Comparison of ENCODE assay signal across 10 cellular contexts in the genomic region with DNA sequence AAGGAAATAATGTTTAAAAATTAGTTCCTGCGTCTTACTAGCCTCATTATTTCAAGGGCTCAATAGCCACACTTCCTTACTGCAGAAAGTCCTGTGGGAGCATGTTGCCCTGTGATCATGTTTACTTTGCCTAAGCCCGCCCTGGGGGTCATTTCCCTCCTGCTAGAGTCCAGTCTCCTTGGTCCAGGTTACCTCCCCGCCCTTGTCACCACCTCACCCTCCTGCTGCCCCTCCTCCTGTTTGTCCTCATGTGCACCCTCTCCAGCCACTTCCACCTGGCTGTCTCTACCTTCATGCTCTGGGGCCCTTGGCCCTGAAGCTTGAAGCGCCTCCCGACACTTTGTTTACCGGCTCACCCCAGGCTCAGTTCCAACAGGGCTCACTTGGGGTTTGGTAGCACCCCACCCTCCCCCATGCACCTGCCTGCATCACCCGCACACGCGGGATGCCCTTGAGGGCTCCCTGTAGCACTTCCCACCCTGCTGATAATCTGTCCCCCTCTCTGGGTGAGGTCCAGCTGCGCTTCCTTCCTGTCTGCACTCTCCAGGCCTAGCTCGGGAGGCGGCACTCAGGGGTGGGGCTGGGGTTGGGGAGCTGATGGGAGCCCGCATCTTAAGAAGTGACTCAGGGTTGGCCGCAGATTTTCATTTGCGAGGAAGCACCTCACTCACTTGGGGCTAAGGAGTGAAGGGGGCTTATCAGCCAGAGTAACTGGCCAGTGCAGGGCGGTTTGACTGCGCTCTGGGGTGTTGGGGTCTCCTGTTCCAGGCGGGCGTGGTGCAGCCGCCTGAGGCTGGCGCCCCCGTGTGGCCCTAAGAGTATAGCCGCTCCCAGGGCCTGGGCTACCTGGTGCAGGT. TPM values are rescaled to one million over a fixed set of nuclear protein-coding genes. Genes with fewer than 3 reads are reported as not detected.
DNase-seq lines count a peak whose midpoint lies in the region; ATAC-seq and TF ChIP-seq lines count a peak whose summit lies in the region.
"Had no signal": no experiment of that assay in that cellular context is flagged by ENCODE, and none has a peak within 500 bp of the region (broad histone marks: within the 10 kb centered on the region; RNA-seq: fewer than 3 reads in every experiment).

No MANE protein-coding gene starts in this region.

- TF ChIP-seq CTCF in ascending aorta (IDR thresholded peaks at IDR 0.05), result peak in 1 of 3 experiments; percentile 33

- H3K27me3 Mint-ChIP-seq in memory B cell, result no peaks in the 10 kb centered on the region

- no peak overlapping the region for H3K27ac ChIP-seq in ascending aorta

- no peak overlapping the region for H3K4me3 ChIP-seq in ascending aorta

- H3K27ac Mint-ChIP-seq in memory B cell, result peak overlapping the region; percentile 75

- no peaks in the 10 kb centered on the region for H3K27me3 ChIP-seq in ascending aorta

- peak overlapping the region; percentile 24 for H3K4me3 Mint-ChIP-seq in memory B cell

- H3K36me3 ChIP-seq in ascending aorta, result no peaks in the 10 kb centered on the region

- H3K4me1 Mint-ChIP-seq in memory B cell, result peaks cover 35% of the 10 kb centered on the region

- in situ Hi-C loops in SK-MEL-5 (cut with HindIII; ENCODE audit: low pct_unique_long_range_greater_than_20kb, low sequenced_read_pairs) (no loop called here), T47D (cut with HindIII; ENCODE audit: low pct_unique_long_range_greater_than_20kb, low sequenced_read_pairs) (no loop called here)

- intact Hi-C loops in ascending aorta (cut with DNase I), result no loop called here

- H3K4me1 ChIP-seq in ascending aorta, result no peaks in the 10 kb centered on the region

- H3K36me3 Mint-ChIP-seq in memory B cell, result no peaks in the 10 kb centered on the region

- H3K9me3 Mint-ChIP-seq in memory B cell, result no peaks in the 10 kb centered on the region

- H3K9me3 ChIP-seq in ascending aorta, result no peaks in the 10 kb centered on the region

- ATAC-seq in HG03103 (IDR thresholded peaks at IDR 0.05; ENCODE audit: low read depth, unreplicated experiment) (peak; percentile 37), memory B cell (ENCODE audit: low read depth) (peak; percentile 18)

- peak; percentile 68 for DNase-seq in DMS153 (lab: John Stamatoyannopoulos, UW)
- peak; percentile 55 for DNase-seq in SK-MEL-5 (ENCODE audit: low read depth, low spot score)
- DNase-seq in T47D (ENCODE audit: low read depth in 1 of 2, low spot score in 1 of 2), result peak; percentile 73 to 91
- peak; percentile 23 to 49 for DNase-seq in memory B cell (ENCODE audit: low spot score in 2 of 2)
- no peak for DNase-seq in C1 segment of cervical spinal cord (lab: John Stamatoyannopoulos, UW)
- no peak for DNase-seq in OCI-M1 (lab: John Stamatoyannopoulos, UW)
- no peak for DNase-seq in ascending aorta (ENCODE audit: low spot score in 2 of 2)

RNA-seq across cellular contexts. Expression of gene SMIM41, which starts 40.1 kb away (rescaled TPM):
- total RNA-seq in SK-MEL-5 (2014; rRNA removed; shearing (Covaris generic)), result not detected in 2 replicates
- not detected in 2 replicates for polyA plus RNA-seq in SK-MEL-5 (2015; cell fraction: cytosol; rRNA removed)
- not detected in 2 replicates for polyA plus RNA-seq in SK-MEL-5 (2015; cell fraction: nucleus; rRNA removed)
- total RNA-seq in ascending aorta, result 7.9 TPM
- total RNA-seq: skeletal muscle tissue; T-helper 2 cell treated with Interferon-gamma antibody and Interleukin-4, amounts not matched to agents 100 ng/mL and 5 ng/mL, for 36 hours had no signal

RNA-seq across cellular contexts. Expression of gene ATG101, which starts 49.8 kb away (rescaled TPM):
- total RNA-seq in SK-MEL-5 (2014; rRNA removed; shearing (Covaris generic)), result 90.4 and 104 TPM in 2 replicates
- polyA plus RNA-seq in SK-MEL-5 (2015; cell fraction: cytosol; rRNA removed), result 99.8 and 106 TPM in 2 replicates
- polyA plus RNA-seq in SK-MEL-5 (2015; cell fraction: nucleus; rRNA removed), result 62.6 and 65.9 TPM in 2 replicates
- total RNA-seq in ascending aorta, result 39.8 TPM

Comparison
In these comparisons a context has a peak if more than half of its experiments do, and no peak if none do; other contexts are left out.
1. DNase-seq: peak in DMS153 (single experiment), SK-MEL-5 (single experiment), T47D (2 of 2) and memory B cell (2 of 2); none in C1 segment of cervical spinal cord (0 of 14), OCI-M1 (single experiment) and ascending aorta (0 of 2).